Comparison of ENCODE assay signal across 11 cellular contexts in genomic region chr4:54687887-54688841, GRCh38. TPM values are rescaled to one million over a fixed set of nuclear protein-coding genes. Genes with fewer than 3 reads are reported as not detected.
A peak's percentile ranks its signal among the peaks of the same experiment; 100 is the strongest.
DNase-seq lines count a peak whose midpoint lies in the region; ATAC-seq and TF ChIP-seq lines count a peak whose summit lies in the region.
"Had no signal": no experiment of that assay in that cellular context is flagged by ENCODE, and none has a peak within 500 bp of the region (broad histone marks: within the 10 kb centered on the region; RNA-seq: fewer than 3 reads in every experiment).

No MANE protein-coding gene starts in this region.

- in situ Hi-C loops in astrocyte of the cerebellum (cut with HindIII; ENCODE audit: low sequenced_read_pairs): no loop called here
- in situ Hi-C loops in GM13977 (cut with MboI; ENCODE audit: low pct_unique_long_range_greater_than_20kb, low sequenced_read_pairs, unreplicated experiment): loop anchor here (25.0 kb wide), 1 partner anchor 274 kb away; no protein-coding TSS in a partner anchor

- ATAC-seq in activated CD4-positive, CD25-positive, alpha-beta regulatory T cell treated with anti-CD3 and anti-CD28 coated beads, Interleukin-2, amount 50 U/mL, for 24 hours: peak; percentile 29 to 42
- peak; percentile 48 for ATAC-seq in HG03460 (IDR thresholded peaks at IDR 0.05; ENCODE audit: unreplicated experiment)
- no peak for ATAC-seq in HG02588 (IDR thresholded peaks at IDR 0.05; ENCODE audit: unreplicated experiment)
- ATAC-seq: left lobe of liver had no signal

- peak overlapping the region; percentile 39 to 57 (median 51) for H3K27ac ChIP-seq in thyroid gland

- intact Hi-C loops in thyroid gland (cut with DNase I): no loop called here

- TF ChIP-seq POLR2A in thyroid gland (IDR thresholded peaks at IDR 0.05): no peak

- 44 to 49% methylated on average over 11 of the region's 11 CpGs for WGBS in thyroid gland, 2 donors

- TF ChIP-seq CTCF in astrocyte of the cerebellum (IDR thresholded peaks at IDR 0.05; ENCODE audit: low read depth, low read length, missing control alignments) (no peak), thyroid gland (IDR thresholded peaks at IDR 0.05) (no peak), GM13977 (IDR thresholded peaks at IDR 0.05; ENCODE audit: extremely low read depth, insufficient read depth, missing control alignments) (no peak)

- no peak overlapping the region for H3K4me3 ChIP-seq in astrocyte of the cerebellum (ENCODE audit: low read depth, low read length)
- no peak overlapping the region for H3K4me3 ChIP-seq in thyroid gland (replicated peaks in 1 of 3)

- DNase-seq in activated CD4-positive, CD25-positive, alpha-beta regulatory T cell (lab: John Stamatoyannopoulos, UW): no peak
- peak; percentile 37 for DNase-seq in astrocyte of the cerebellum (ENCODE audit: low read depth)
- DNase-seq in thyroid gland: peak; percentile 81
- no peak for DNase-seq in GM13977 (ENCODE audit: low spot score)
- DNase-seq in activated naive CD4-positive, alpha-beta T cell treated with Interleukin-2 at 50 U/mL for 16 hours: no peak
- DNase-seq: effector CD4-positive, alpha-beta T cell; NCI-H2081 had no signal

- H3K27me3 ChIP-seq in thyroid gland: no peaks in the 10 kb centered on the region

- H3K9me3 ChIP-seq in thyroid gland: no peaks in the 10 kb centered on the region

- peaks cover 26 to 39% of the 10 kb centered on the region in 2 donors for H3K4me1 ChIP-seq in thyroid gland

- H3K36me3 ChIP-seq in thyroid gland: no peaks in the 10 kb centered on the region

RNA-seq across cellular contexts. Expression of gene KIT, which starts 30.4 kb away (rescaled TPM):
- total RNA-seq in thyroid gland: 10 to 100 TPM; 44.1 to 67.4 (median 60.9) TPM

Comparison
In these comparisons a context has a peak if more than half of its experiments do, and no peak if none do; other contexts are left out.
1. DNase-seq: peak in astrocyte of the cerebellum (single experiment) and thyroid gland (2 of 2); none in activated CD4-positive, CD25-positive, alpha-beta regulatory T cell (0 of 4), GM13977 (single experiment) and activated naive CD4-positive, alpha-beta T cell treated with Interleukin-2 at 50 U/mL for 16 hours (single experiment).